8 cellular contexts compared by ENCODE assay signal in the genomic region with DNA sequence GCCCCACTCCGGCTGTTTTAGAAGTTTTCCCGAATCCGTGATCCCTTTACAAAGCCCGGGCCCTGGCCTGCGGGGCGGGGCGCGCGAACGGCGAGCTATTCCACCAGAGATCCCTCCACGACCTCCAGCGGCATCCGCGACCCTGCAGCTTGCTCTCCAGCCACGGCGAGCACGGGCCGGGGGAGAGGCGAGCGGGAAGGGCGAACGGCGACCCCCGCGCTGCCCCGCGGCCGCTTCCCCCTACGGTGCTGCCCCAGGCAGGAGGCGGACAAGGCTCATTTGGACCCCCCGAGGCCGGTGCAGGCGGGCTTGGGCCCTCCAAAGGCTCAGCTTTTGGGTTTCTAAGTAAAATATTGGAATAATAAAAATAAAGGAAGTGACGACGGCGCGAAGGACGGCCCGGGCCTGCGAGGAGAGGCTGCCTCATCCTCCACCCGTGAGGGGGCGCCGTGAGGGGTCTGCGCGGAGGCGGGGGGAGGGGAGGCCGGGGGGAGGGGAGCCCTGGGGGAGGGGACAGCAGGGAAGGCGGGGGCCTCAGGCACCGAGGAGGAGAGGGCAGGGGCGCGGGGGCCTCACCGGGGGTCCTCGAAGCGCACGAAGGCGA. TPM values are rescaled to one million over a fixed set of nuclear protein-coding genes. Genes with fewer than 3 reads are reported as not detected.
A peak's percentile ranks its signal among the peaks of the same experiment; 100 is the strongest.
DNase-seq lines count a peak whose midpoint lies in the region; ATAC-seq, FAIRE-seq and TF ChIP-seq lines count a peak whose summit lies in the region.

No MANE protein-coding gene starts in this region.

- peak; percentile 14 for TF ChIP-seq CTCF in choroid plexus epithelial cell (conservative IDR thresholded peaks at IDR 0.05; ENCODE audit: low read depth, low read length)
- TF ChIP-seq CTCF in lower leg skin (IDR thresholded peaks at IDR 0.05): no peak

- H3K4me3 ChIP-seq in choroid plexus epithelial cell (ENCODE audit: low read depth, low read length): peak overlapping the region; percentile 92
- peak overlapping the region; percentile 86 for H3K4me3 ChIP-seq in lower leg skin (ENCODE audit: low read depth, poor library complexity, severe bottlenecking)

- DNase-seq in 8988T (peak; percentile 33), T1000 (lab: John Stamatoyannopoulos, UW) (peak; percentile 31), choroid plexus epithelial cell (ENCODE audit: low read depth) (no peak), lower leg skin (ENCODE audit: low spot score in 2 of 2) (peak in 1 of 2 donors; percentile 88), H54 (ENCODE audit: insufficient read length, low spot score) (no peak)
- DNase-seq in stimulated activated CD8-positive, alpha-beta memory T cell treated with anti-CD3 and anti-CD28 coated beads, Interleukin-7, amount 100 ng/mL, for 24 hours (ENCODE audit: low read depth): peak; percentile 26

- WGBS in lower leg skin, 2 donors: 0 to 2% methylated on average over 32 to 49 of the region's 57 CpGs

- TF ChIP-seq POLR2A in lower leg skin (IDR thresholded peaks at IDR 0.05) (no peak), H54 (IDR thresholded peaks at IDR 0.05; ENCODE audit: low read depth, low read length) (no peak)

- FAIRE-seq in H54 (lab: Jason Lieb, UNC): no peak

- intact Hi-C loops in lower leg skin (cut with DNase I; ENCODE audit: low total_unique reads): no loop called here

- ATAC-seq in GM18502 (IDR thresholded peaks at IDR 0.05; ENCODE audit: poor library complexity, unreplicated experiment) (peak; percentile 21), HG03066 (IDR thresholded peaks at IDR 0.05; ENCODE audit: low read depth, unreplicated experiment) (peak; percentile 30)

RNA-seq across cellular contexts. Expression of gene SRSF9, which starts 0.6 kb away (rescaled TPM):
- total RNA-seq in lower leg skin: 10 to 100 TPM; 55.4 to 97.2 (median 81.2) TPM

RNA-seq across cellular contexts. Expression of gene GATC, which starts 22.7 kb away (rescaled TPM):
- total RNA-seq in lower leg skin: 10 to 100 TPM; 19.3 to 24.1 (median 20.1) TPM

RNA-seq across cellular contexts. Expression of gene TRIAP1, which starts 22.8 kb away (rescaled TPM):
- total RNA-seq in lower leg skin: 10 to 100 TPM in 3 of 4 donors, 1 to 10 TPM in 1; 9.6 to 20.2 (median 16.1) TPM

RNA-seq across cellular contexts. Expression of gene DYNLL1, which starts 27.0 kb away (rescaled TPM):
- total RNA-seq in lower leg skin: 100 to 1,000 TPM; 310 to 529 (median 388) TPM

RNA-seq across cellular contexts. Expression of gene COX6A1, which starts 31.0 kb away (rescaled TPM):
- total RNA-seq in lower leg skin: 100 to 1,000 TPM; 638 to 834 (median 702) TPM

Comparison
In these comparisons a context has a peak if more than half of its experiments do, and no peak if none do; other contexts are left out.
1. DNase-seq: peak in 8988T (single experiment), T1000 (single experiment) and stimulated activated CD8-positive, alpha-beta memory T cell treated with anti-CD3 and anti-CD28 coated beads, Interleukin-7, amount 100 ng/mL, for 24 hours (single experiment); none in choroid plexus epithelial cell (single experiment) and H54 (single experiment).